ENCODE assay signal across 17 cellular contexts in the genomic region with DNA sequence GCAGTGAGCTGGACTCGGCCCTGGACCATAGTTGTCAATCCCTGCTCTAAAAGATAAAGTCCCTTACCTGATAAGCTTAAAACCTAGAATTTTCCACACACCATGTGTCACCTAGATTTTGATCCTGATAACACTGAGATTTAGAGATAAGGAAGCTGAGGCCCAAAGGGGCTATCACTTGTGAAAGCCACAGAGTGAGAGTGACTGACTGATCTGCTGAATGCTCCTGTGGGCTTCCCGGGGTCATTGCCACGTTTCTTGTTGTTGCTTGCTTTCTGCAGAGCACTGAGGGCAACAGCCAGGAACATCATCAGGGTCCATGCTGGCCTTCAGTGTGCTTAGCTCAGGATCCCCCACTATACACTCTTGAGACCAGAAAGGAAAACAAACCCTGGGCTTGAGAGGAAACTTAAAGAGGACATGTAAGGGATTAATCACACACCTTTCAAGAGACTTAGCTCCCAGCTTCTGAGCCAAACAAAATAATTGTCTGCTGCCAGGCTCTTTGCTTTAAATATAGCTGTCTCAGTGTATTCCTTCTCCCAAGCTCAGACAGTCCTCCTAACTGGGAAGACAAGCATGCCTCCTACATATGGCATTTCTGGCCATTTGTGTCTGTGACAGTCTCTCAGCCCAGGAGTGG.
A peak's percentile ranks its signal among the peaks of the same experiment; 100 is the strongest.
DNase-seq lines count a peak whose midpoint lies in the region; ATAC-seq and TF ChIP-seq lines count a peak whose summit lies in the region.
"Had no signal": no experiment of that assay in that cellular context is flagged by ENCODE, and none has a peak within 500 bp of the region (broad histone marks: within the 10 kb centered on the region; RNA-seq: fewer than 3 reads in every experiment).

No MANE protein-coding gene starts in this region.

- H3K23ac ChIP-seq in mesenchymal stem cell (ENCODE audit: low read length in 2 of 2), result no peak overlapping the region

- H2BK15ac ChIP-seq in mesenchymal stem cell (ENCODE audit: low read depth, poor library complexity, severe bottlenecking), result no peak overlapping the region

- H3K36me3 ChIP-seq in left ventricle myocardium inferior (no peaks in the 10 kb centered on the region), brain microvascular endothelial cell (replicated peaks) (no peaks in the 10 kb centered on the region), mesenchymal stem cell (ENCODE audit: control insufficient read depth in 1 of 2, insufficient read depth in 2 of 2, low read depth in 1 of 2, low read length in 2 of 2) (no peaks in the 10 kb centered on the region), adrenal gland (replicated peaks in 1 of 2) (no peaks in the 10 kb centered on the region)
- H3K36me3 ChIP-seq: MG63, tibial nerve had no signal

- H4K91ac ChIP-seq in mesenchymal stem cell (ENCODE audit: low read length), result peak overlapping the region; percentile 14

- H2AK5ac ChIP-seq in mesenchymal stem cell (ENCODE audit: low read length, severe bottlenecking), result no peak overlapping the region

- H3K27me3 ChIP-seq in left ventricle myocardium inferior (ENCODE audit: low read depth) (no peaks in the 10 kb centered on the region), brain microvascular endothelial cell (replicated peaks) (no peaks in the 10 kb centered on the region), mesenchymal stem cell (ENCODE audit: control insufficient read depth in 1 of 2, insufficient read depth in 1 of 2, low read length in 2 of 2) (peaks cover 0 to 10% of the 10 kb centered on the region in 2 experiments), adrenal gland (no peaks in the 10 kb centered on the region)
- H3K27me3 ChIP-seq: MG63, tibial nerve had no signal

- H3K27ac ChIP-seq in left ventricle myocardium inferior (replicated peaks) (peak overlapping the region; percentile 67), brain microvascular endothelial cell (peak overlapping the region; percentile 20), mesenchymal stem cell (ENCODE audit: low read length, poor library complexity, severe bottlenecking) (no peak overlapping the region), adrenal gland (no peak overlapping the region)
- H3K27ac ChIP-seq: tibial nerve had no signal

- peak overlapping the region; percentile 73 to 88 for H2BK12ac ChIP-seq in mesenchymal stem cell (ENCODE audit: low read length in 2 of 2)

- in situ Hi-C loops in brain microvascular endothelial cell (cut with HindIII; ENCODE audit: low pct_ligation_motif_present, low sequenced_read_pairs) (no loop called here), G401 (cut with HindIII; ENCODE audit: low sequenced_read_pairs) (no loop called here)

- no peak overlapping the region for H3K4ac ChIP-seq in mesenchymal stem cell (ENCODE audit: low read depth in 1 of 2, low read length in 2 of 2)

- no peaks in the 10 kb centered on the region for H3K27me3 Mint-ChIP-seq in activated T-helper 1 cell treated with anti-CD3 and anti-CD28 coated beads, Interleukin-12 subunit alpha, Interleukin-12 subunit beta, Interleukin-2, Interleukin-4 antibody, amounts not matched to agents 30 ng/mL and 10 ng/mL and 1 ng/mL, durations not matched to agents 14 hours and 24 hours and 36 hours (ENCODE audit: insufficient read depth)

- no peak overlapping the region for H2AFZ ChIP-seq in mesenchymal stem cell (ENCODE audit: low read depth, low read length)

- ATAC-seq in left cardiac atrium (no peak), GM18870 (IDR thresholded peaks at IDR 0.05; ENCODE audit: unreplicated experiment) (no peak)
- ATAC-seq: stimulated activated naive B cell treated with anti-CD40 and anti-IgM and Interleukin-4, amounts not matched to agents 10 μg/mL and 1 μg/mL and 100 μg/mL, for 72 hours; T-cell had no signal

- no peak overlapping the region for H3K4me3 Mint-ChIP-seq in activated T-helper 1 cell treated with anti-CD3 and anti-CD28 coated beads, Interleukin-12 subunit alpha, Interleukin-12 subunit beta, Interleukin-2, Interleukin-4 antibody, amounts not matched to agents 30 ng/mL and 10 ng/mL and 1 ng/mL, durations not matched to agents 14 hours and 24 hours and 36 hours
- H3K4me3 Mint-ChIP-seq: activated naive CD4-positive, alpha-beta T cell treated with anti-CD3 and anti-CD28 coated beads, Interleukin-2, amount 10 ng/mL, durations not matched to agents 7 days and 5 days; CD4-positive, CD25-positive, alpha-beta regulatory T cell; stimulated activated naive B cell treated with anti-CD40 and anti-IgM and Interleukin-4, amounts not matched to agents 10 μg/mL and 1 μg/mL and 100 μg/mL, for 72 hours; T-cell had no signal

- peak overlapping the region; percentile 71 for H2BK120ac ChIP-seq in mesenchymal stem cell (ENCODE audit: low read depth, low read length)

- WGBS in mesenchymal stem cell, result 34% methylated on average over 3 of the region's 3 CpGs
- 49 to 73% (median 51%) methylated on average over 3 of the region's 3 CpGs for WGBS in adrenal gland, 4 donors

- H3K4me3 ChIP-seq in left ventricle myocardium inferior (no peak overlapping the region), brain microvascular endothelial cell (ENCODE audit: low read depth, low read length) (no peak overlapping the region), mesenchymal stem cell (ENCODE audit: insufficient read depth in 1 of 2, low read depth in 1 of 2, low read length in 2 of 2) (no peak overlapping the region), adrenal gland (no peak overlapping the region)
- H3K4me3 ChIP-seq: MG63, tibial nerve had no signal

- intact Hi-C loops in left ventricle myocardium inferior (cut with micrococcal nuclease), result no loop called here
- intact Hi-C loops in left cardiac atrium (cut with DNase I), result loop anchor here in 1 of 2 donors (5.0 kb wide), 1 partner anchor 57 kb away; no protein-coding TSS in a partner anchor
- intact Hi-C loops in adrenal gland (cut with DNase I), result no loop called here
- intact Hi-C loops in activated T-helper 1 cell treated with anti-CD3 and anti-CD28 coated beads, Interleukin-12 subunit alpha, Interleukin-12 subunit beta, Interleukin-2, Interleukin-4 antibody, amounts not matched to agents 30 ng/mL and 10 ng/mL and 1 ng/mL, durations not matched to agents 14 hours and 24 hours and 36 hours (cut with micrococcal nuclease), result no loop called here

- no peak for TF ChIP-seq CTCF in left ventricle myocardium inferior (IDR thresholded peaks at IDR 0.05; ENCODE audit: borderline replicate concordance)
- TF ChIP-seq CTCF in brain microvascular endothelial cell (IDR thresholded peaks at IDR 0.05; ENCODE audit: low read depth, low read length, missing control alignments), result no peak
- no peak for TF ChIP-seq CTCF in adrenal gland (IDR thresholded peaks at IDR 0.05)

- H3K14ac ChIP-seq in mesenchymal stem cell (ENCODE audit: low read length in 2 of 2), result no peak overlapping the region

- TF ChIP-seq POLR2A in adrenal gland (IDR thresholded peaks at IDR 0.05), result no peak

- H3K4me2 ChIP-seq in mesenchymal stem cell (ENCODE audit: low read length, poor library complexity, severe bottlenecking), result no peak overlapping the region

- no peak overlapping the region for H3K27ac Mint-ChIP-seq in activated T-helper 1 cell treated with anti-CD3 and anti-CD28 coated beads, Interleukin-12 subunit alpha, Interleukin-12 subunit beta, Interleukin-2, Interleukin-4 antibody, amounts not matched to agents 30 ng/mL and 10 ng/mL and 1 ng/mL, durations not matched to agents 14 hours and 24 hours and 36 hours
- H3K27ac Mint-ChIP-seq: activated naive CD4-positive, alpha-beta T cell treated with anti-CD3 and anti-CD28 coated beads, Interleukin-2, amount 10 ng/mL, durations not matched to agents 7 days and 5 days; stimulated activated naive B cell treated with anti-CD40 and anti-IgM and Interleukin-4, amounts not matched to agents 10 μg/mL and 1 μg/mL and 100 μg/mL, for 72 hours; T-cell had no signal

- no peaks in the 10 kb centered on the region for H3K4me1 Mint-ChIP-seq in activated T-helper 1 cell treated with anti-CD3 and anti-CD28 coated beads, Interleukin-12 subunit alpha, Interleukin-12 subunit beta, Interleukin-2, Interleukin-4 antibody, amounts not matched to agents 30 ng/mL and 10 ng/mL and 1 ng/mL, durations not matched to agents 14 hours and 24 hours and 36 hours (ENCODE audit: low read depth)
- H3K4me1 Mint-ChIP-seq: activated naive CD4-positive, alpha-beta T cell treated with anti-CD3 and anti-CD28 coated beads, Interleukin-2, amount 10 ng/mL, durations not matched to agents 7 days and 5 days; stimulated activated naive B cell treated with anti-CD40 and anti-IgM and Interleukin-4, amounts not matched to agents 10 μg/mL and 1 μg/mL and 100 μg/mL, for 72 hours; T-cell had no signal

- no peak overlapping the region for H4K8ac ChIP-seq in mesenchymal stem cell (ENCODE audit: low read length)

- no peaks in the 10 kb centered on the region for H3K36me3 Mint-ChIP-seq in activated T-helper 1 cell treated with anti-CD3 and anti-CD28 coated beads, Interleukin-12 subunit alpha, Interleukin-12 subunit beta, Interleukin-2, Interleukin-4 antibody, amounts not matched to agents 30 ng/mL and 10 ng/mL and 1 ng/mL, durations not matched to agents 14 hours and 24 hours and 36 hours (ENCODE audit: low read depth)
- H3K36me3 Mint-ChIP-seq: activated naive CD4-positive, alpha-beta T cell treated with anti-CD3 and anti-CD28 coated beads, Interleukin-2, amount 10 ng/mL, durations not matched to agents 7 days and 5 days; CD4-positive, CD25-positive, alpha-beta regulatory T cell; stimulated activated naive B cell treated with anti-CD40 and anti-IgM and Interleukin-4, amounts not matched to agents 10 μg/mL and 1 μg/mL and 100 μg/mL, for 72 hours; T-cell had no signal

- DNase-seq in left ventricle myocardium inferior (no peak), left cardiac atrium (no peak), brain microvascular endothelial cell (peak; percentile 18), mesenchymal stem cell (no peak), adrenal gland (no peak), G401 (ENCODE audit: low spot score) (no peak)
- DNase-seq in activated T-helper 1 cell treated with anti-CD3 and anti-CD28 coated beads, Interleukin-12 subunit alpha, Interleukin-12 subunit beta, Interleukin-2, Interleukin-4 antibody, amounts not matched to agents 30 ng/mL and 10 ng/mL and 1 ng/mL, durations not matched to agents 14 hours and 24 hours and 36 hours (ENCODE audit: low spot score), result no peak
- DNase-seq: activated naive CD4-positive, alpha-beta T cell treated with anti-CD3 and anti-CD28 coated beads, Interleukin-2, amount 10 ng/mL, durations not matched to agents 7 days and 5 days; CD4-positive, CD25-positive, alpha-beta regulatory T cell; MG63; NCI-H1694; NCI-H446; stimulated activated CD4-positive, alpha-beta T cell treated with anti-CD3 and anti-CD28 coated beads, Interleukin-15, amount 100 ng/mL, for 24 hours; stimulated activated naive B cell treated with anti-CD40 and anti-IgM and Interleukin-4, amounts not matched to agents 10 μg/mL and 1 μg/mL and 100 μg/mL, for 72 hours; T-cell had no signal

- peaks cover 68% of the 10 kb centered on the region for H3K4me1 ChIP-seq in left ventricle myocardium inferior
- H3K4me1 ChIP-seq in mesenchymal stem cell (ENCODE audit: control insufficient read depth, insufficient read depth, low read depth, low read length), result peaks cover 4% of the 10 kb centered on the region
- peaks cover 0 to 24% of the 10 kb centered on the region in 2 donors for H3K4me1 ChIP-seq in adrenal gland (replicated peaks in 1 of 2)

- H2BK5ac ChIP-seq in mesenchymal stem cell (ENCODE audit: low read depth, low read length, poor library complexity, severe bottlenecking), result no peak overlapping the region

- H3K9me3 Mint-ChIP-seq in activated T-helper 1 cell treated with anti-CD3 and anti-CD28 coated beads, Interleukin-12 subunit alpha, Interleukin-12 subunit beta, Interleukin-2, Interleukin-4 antibody, amounts not matched to agents 30 ng/mL and 10 ng/mL and 1 ng/mL, durations not matched to agents 14 hours and 24 hours and 36 hours, result no peaks in the 10 kb centered on the region
- H3K9me3 Mint-ChIP-seq: activated naive CD4-positive, alpha-beta T cell treated with anti-CD3 and anti-CD28 coated beads, Interleukin-2, amount 10 ng/mL, durations not matched to agents 7 days and 5 days; CD4-positive, CD25-positive, alpha-beta regulatory T cell had no signal

- H3K9me3 ChIP-seq in left ventricle myocardium inferior (replicated peaks), result no peaks in the 10 kb centered on the region
- H3K9me3 ChIP-seq in mesenchymal stem cell (ENCODE audit: control insufficient read depth, low read length), result no peaks in the 10 kb centered on the region
- H3K9me3 ChIP-seq in adrenal gland (replicated peaks in 1 of 3), result no peaks in the 10 kb centered on the region
- H3K9me3 ChIP-seq: MG63, tibial nerve had no signal

- H3K18ac ChIP-seq in mesenchymal stem cell (ENCODE audit: low read depth in 1 of 2, low read length in 2 of 2), result peak overlapping the region in 1 of 2 experiments; percentile 46

- H3K9ac ChIP-seq in mesenchymal stem cell (ENCODE audit: low read length), result no peak overlapping the region

- H3K79me1 ChIP-seq in mesenchymal stem cell (replicated peaks; ENCODE audit: low read length, poor library complexity, severe bottlenecking), result no peaks in the 10 kb centered on the region

Comparison
In these comparisons a context has a peak if more than half of its experiments do, and no peak if none do; other contexts are left out.
1. H3K27ac ChIP-seq: peak in left ventricle myocardium inferior (single experiment) and brain microvascular endothelial cell (single experiment); none in mesenchymal stem cell (single experiment) and adrenal gland (0 of 5).